ENCODE assay signal across 12 cellular contexts in the genomic region with DNA sequence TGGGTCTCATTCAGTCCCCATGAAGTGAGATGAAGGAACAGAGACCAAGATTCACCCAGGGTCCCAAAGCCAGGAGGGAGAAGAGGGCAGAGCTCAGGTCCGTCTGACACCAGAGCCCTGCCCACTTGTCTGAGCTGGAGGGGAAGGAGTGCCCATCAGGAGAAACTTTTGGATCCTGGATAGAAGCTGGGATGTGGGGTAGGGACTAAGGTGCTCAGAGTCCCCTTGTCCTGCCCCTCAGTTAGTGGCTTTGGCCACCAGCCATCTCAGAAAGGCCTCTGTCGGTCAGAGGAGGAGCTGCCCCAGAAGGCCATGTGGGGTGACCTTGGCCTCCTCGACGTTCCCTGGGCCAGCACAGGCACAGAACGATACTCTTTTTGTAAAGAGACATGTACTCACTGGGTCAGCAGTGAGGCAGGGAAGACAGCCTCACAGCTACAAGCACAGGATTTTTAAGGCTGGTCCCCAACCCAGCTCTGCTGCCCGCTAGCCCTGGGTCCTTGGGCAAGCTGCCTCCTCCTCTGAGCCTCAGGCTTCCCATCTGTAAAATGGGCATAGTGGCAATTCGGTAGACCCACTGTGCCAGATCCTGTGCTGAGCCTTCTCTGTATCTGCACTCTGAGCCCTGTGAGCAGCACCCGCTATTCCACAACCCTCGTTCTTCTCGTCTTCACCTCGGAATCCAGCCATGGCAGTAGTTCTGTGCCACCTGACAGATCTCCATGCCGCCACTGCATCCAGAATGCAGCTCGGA. TPM values are rescaled to one million over a fixed set of nuclear protein-coding genes. Genes with fewer than 3 reads are reported as not detected.
A peak's percentile ranks its signal among the peaks of the same experiment; 100 is the strongest.
DNase-seq lines count a peak whose midpoint lies in the region; ATAC-seq and TF ChIP-seq lines count a peak whose summit lies in the region.
"Had no signal": no experiment of that assay in that cellular context is flagged by ENCODE, and none has a peak within 500 bp of the region (broad histone marks: within the 10 kb centered on the region; RNA-seq: fewer than 3 reads in every experiment).

No MANE protein-coding gene starts in this region.

- peak overlapping the region; percentile 68 for H4K91ac ChIP-seq in neuronal stem cell (ENCODE audit: low read depth, low read length, poor library complexity)

- H4K8ac ChIP-seq in neuronal stem cell (ENCODE audit: low read depth, low read length): no peak overlapping the region

- peak overlapping the region; percentile 76 for H3K4ac ChIP-seq in neuronal stem cell (ENCODE audit: low read length)

- H3K9me3 Mint-ChIP-seq in dendritic cell treated with granulocyte-macrophage colony-stimulating factor and Interleukin-4, amounts not matched to agents 40 ng/mL and 50 ng/mL, for 4 days: peaks cover 8% of the 10 kb centered on the region
- H3K9me3 Mint-ChIP-seq in activated T-cell treated with anti-CD3 and anti-CD28 coated beads, Interleukin-2, amount 50 U/mL, for 4 hours: peaks cover 5% of the 10 kb centered on the region
- H3K9me3 Mint-ChIP-seq: central memory CD8-positive, alpha-beta T cell had no signal

- peaks cover 3% of the 10 kb centered on the region for H3K79me1 ChIP-seq in neuronal stem cell (ENCODE audit: low read depth, low read length)

- H3K4me3 ChIP-seq in cardiac muscle cell (no peak overlapping the region), neuronal stem cell (ENCODE audit: low read length in 2 of 2) (no peak overlapping the region), vagina (no peak overlapping the region)
- H3K4me3 ChIP-seq: left lung had no signal

- TF ChIP-seq CTCF in cardiac muscle cell (IDR thresholded peaks at IDR 0.05; ENCODE audit: low read depth, low read length) (no peak), vagina (IDR thresholded peaks at IDR 0.05) (no peak)

- ATAC-seq in left cardiac atrium (no peak), HG03457 (IDR thresholded peaks at IDR 0.05; ENCODE audit: unreplicated experiment) (no peak)
- no peak for ATAC-seq in activated T-cell treated with anti-CD3 and anti-CD28 coated beads, Interleukin-2, amount 50 U/mL, for 4 hours

- WGBS in neuronal stem cell (ENCODE audit: extremely low coverage in 2 of 2, insufficient read length in 2 of 2, insufficient replicate concordance in 1 of 2), 2 donors: no CpG with 5 or more reads among the region's 13 CpGs

- H3K27me3 Mint-ChIP-seq in dendritic cell treated with granulocyte-macrophage colony-stimulating factor and Interleukin-4, amounts not matched to agents 40 ng/mL and 50 ng/mL, for 4 days: peaks cover 51% of the 10 kb centered on the region
- H3K27me3 Mint-ChIP-seq in activated T-cell treated with anti-CD3 and anti-CD28 coated beads, Interleukin-2, amount 50 U/mL, for 4 hours (ENCODE audit: low read depth): peaks cover 30% of the 10 kb centered on the region

- peak overlapping the region; percentile 53 for H2BK5ac ChIP-seq in neuronal stem cell (ENCODE audit: low read length)

- H3K27ac ChIP-seq in cardiac muscle cell (peak overlapping the region; percentile 58), neuronal stem cell (replicated peaks; ENCODE audit: low read length) (no peak overlapping the region), vagina (peak overlapping the region; percentile 94)

- H3K4me1 Mint-ChIP-seq in dendritic cell treated with granulocyte-macrophage colony-stimulating factor and Interleukin-4, amounts not matched to agents 40 ng/mL and 50 ng/mL, for 4 days (ENCODE audit: low read depth): peaks cover 51% of the 10 kb centered on the region
- H3K4me1 Mint-ChIP-seq in activated T-cell treated with anti-CD3 and anti-CD28 coated beads, Interleukin-2, amount 50 U/mL, for 4 hours (ENCODE audit: low read depth): peaks cover 19% of the 10 kb centered on the region

- no peaks in the 10 kb centered on the region for H3K27me3 ChIP-seq in cardiac muscle cell
- H3K27me3 ChIP-seq in neuronal stem cell (ENCODE audit: control insufficient read depth in 3 of 3, insufficient read depth in 3 of 3, low read depth in 1 of 3, low read length in 3 of 3): no peaks in the 10 kb centered on the region
- H3K27me3 ChIP-seq in vagina: no peaks in the 10 kb centered on the region

- no peak overlapping the region for H3K9ac ChIP-seq in neuronal stem cell (ENCODE audit: low read depth, low read length, poor library complexity)

- H3K9me3 ChIP-seq in cardiac muscle cell (ENCODE audit: low read depth): no peaks in the 10 kb centered on the region
- H3K9me3 ChIP-seq in neuronal stem cell (replicated peaks in 1 of 2; ENCODE audit: control insufficient read depth in 2 of 2, insufficient read depth in 1 of 2, low read depth in 1 of 2, low read length in 2 of 2): peaks cover 0 to 2% of the 10 kb centered on the region in 2 donors
- no peaks in the 10 kb centered on the region for H3K9me3 ChIP-seq in vagina

- H3K36me3 ChIP-seq in cardiac muscle cell (no peaks in the 10 kb centered on the region), neuronal stem cell (replicated peaks in 1 of 2; ENCODE audit: control insufficient read depth in 2 of 2, insufficient read depth in 2 of 2, low read length in 2 of 2) (no peaks in the 10 kb centered on the region), vagina (no peaks in the 10 kb centered on the region)
- H3K36me3 ChIP-seq: left lung had no signal

- H2AFZ ChIP-seq in neuronal stem cell (ENCODE audit: low read length): no peak overlapping the region

- no peak overlapping the region for H3K4me2 ChIP-seq in neuronal stem cell (ENCODE audit: insufficient read depth, low read length, poor library complexity, severe bottlenecking)

- no peak overlapping the region for H3K4me3 Mint-ChIP-seq in dendritic cell treated with granulocyte-macrophage colony-stimulating factor and Interleukin-4, amounts not matched to agents 40 ng/mL and 50 ng/mL, for 4 days
- no peak overlapping the region for H3K4me3 Mint-ChIP-seq in activated T-cell treated with anti-CD3 and anti-CD28 coated beads, Interleukin-2, amount 50 U/mL, for 4 hours
- H3K4me3 Mint-ChIP-seq: central memory CD8-positive, alpha-beta T cell had no signal

- H3K4me1 ChIP-seq in cardiac muscle cell (ENCODE audit: low read depth) (peaks cover 17% of the 10 kb centered on the region), neuronal stem cell (ENCODE audit: control insufficient read depth in 2 of 2, insufficient read depth in 1 of 2, low read depth in 1 of 2, low read length in 2 of 2) (peaks cover 27 to 37% of the 10 kb centered on the region in 2 donors), vagina (peaks cover 38% of the 10 kb centered on the region)

- H3K23ac ChIP-seq in neuronal stem cell (ENCODE audit: low read depth, low read length, poor library complexity): peak overlapping the region; percentile 31

- no peaks in the 10 kb centered on the region for H3K36me3 Mint-ChIP-seq in dendritic cell treated with granulocyte-macrophage colony-stimulating factor and Interleukin-4, amounts not matched to agents 40 ng/mL and 50 ng/mL, for 4 days (ENCODE audit: low read depth)
- H3K36me3 Mint-ChIP-seq in activated T-cell treated with anti-CD3 and anti-CD28 coated beads, Interleukin-2, amount 50 U/mL, for 4 hours (ENCODE audit: insufficient read depth): no peaks in the 10 kb centered on the region

- peak overlapping the region; percentile 83 for H3K18ac ChIP-seq in neuronal stem cell (ENCODE audit: low read length)

- H2AK5ac ChIP-seq in neuronal stem cell (ENCODE audit: low read depth, low read length): peak overlapping the region; percentile 99

- H3K27ac Mint-ChIP-seq in dendritic cell treated with granulocyte-macrophage colony-stimulating factor and Interleukin-4, amounts not matched to agents 40 ng/mL and 50 ng/mL, for 4 days: peak overlapping the region; percentile 41

- peak overlapping the region; percentile 21 for H3K14ac ChIP-seq in neuronal stem cell (ENCODE audit: low read length)

- no peak for TF ChIP-seq POLR2A in vagina (IDR thresholded peaks at IDR 0.05)

- H2BK15ac ChIP-seq in neuronal stem cell (ENCODE audit: low read length): peak overlapping the region; percentile 89

- peak overlapping the region; percentile 75 for H2BK12ac ChIP-seq in neuronal stem cell (ENCODE audit: low read length)

- peak overlapping the region; percentile 61 for H2BK120ac ChIP-seq in neuronal stem cell (ENCODE audit: low read depth, low read length)

- intact Hi-C loops in left cardiac atrium (cut with DNase I): no loop called here
- intact Hi-C loops in dendritic cell treated with granulocyte-macrophage colony-stimulating factor and Interleukin-4, amounts not matched to agents 40 ng/mL and 50 ng/mL, for 4 days (cut with micrococcal nuclease): no loop called here
- intact Hi-C loops in vagina (cut with DNase I): no loop called here

- no peak for DNase-seq in cardiac muscle cell (ENCODE audit: low read depth in 1 of 2, low spot score in 1 of 2)
- no peak for DNase-seq in left cardiac atrium
- DNase-seq in neuronal stem cell (ENCODE audit: low spot score): no peak
- DNase-seq in vagina (ENCODE audit: extremely low spot score in 2 of 2): no peak
- no peak for DNase-seq in DMS53 treated with DMSO at 0.1 percent for 48 hours (lab: John Stamatoyannopoulos, UW; ENCODE audit: unreplicated experiment)
- DNase-seq in activated T-cell treated with anti-CD3 and anti-CD28 coated beads, Interleukin-2, amount 50 U/mL, for 4 hours: no peak
- DNase-seq: foreskin melanocyte had no signal

RNA-seq across cellular contexts. Expression of gene C9orf50, which starts 49.4 kb away (rescaled TPM):
- total RNA-seq in cardiac muscle cell: 1.8 and 2.5 TPM in 2 replicates
- polyA plus RNA-seq in cardiac muscle cell: 2.9 and 4.3 TPM in 2 replicates
- total RNA-seq in left cardiac atrium: not detected
- polyA plus RNA-seq in neuronal stem cell (2013, experiment 1 of 2): 0.11 TPM
- polyA plus RNA-seq in neuronal stem cell (2013, experiment 2 of 2): 0.07 TPM
- not detected for total RNA-seq in vagina
- not detected for total RNA-seq in activated T-cell treated with anti-CD3 and anti-CD28 coated beads, Interleukin-2, amount 50 U/mL, for 4 hours
- total RNA-seq: left lung had no signal
- polyA plus RNA-seq: IgD-negative memory B cell had no signal

RNA-seq across cellular contexts. Expression of gene NTMT1, which starts 54.5 kb away (rescaled TPM):
- total RNA-seq in cardiac muscle cell: 35.2 and 36.1 TPM in 2 replicates
- 77.6 and 86.0 TPM in 2 replicates for polyA plus RNA-seq in cardiac muscle cell
- 10 to 100 TPM; 43.4 to 53.8 TPM for total RNA-seq in left cardiac atrium
- polyA plus RNA-seq in neuronal stem cell (2013, experiment 1 of 2): 24.4 TPM
- 22.5 TPM for polyA plus RNA-seq in neuronal stem cell (2013, experiment 2 of 2)
- 15.5 TPM for total RNA-seq in vagina
- total RNA-seq in activated T-cell treated with anti-CD3 and anti-CD28 coated beads, Interleukin-2, amount 50 U/mL, for 4 hours: 100 to 1,000 TPM in 1 of 3 donors, 10 to 100 TPM in 2; 93.4 to 111 (median 96.6) TPM
